In genomic region chr6:145099713-145100112, GRCh38 we compare ENCODE assay signal across 19 cellular contexts.
A peak's percentile ranks its signal among the peaks of the same experiment; 100 is the strongest.
DNase-seq lines count a peak whose midpoint lies in the region; ATAC-seq and TF ChIP-seq lines count a peak whose summit lies in the region.
"Had no signal": no experiment of that assay in that cellular context is flagged by ENCODE, and none has a peak within 500 bp of the region (broad histone marks: within the 10 kb centered on the region; RNA-seq: fewer than 3 reads in every experiment).

No MANE protein-coding gene starts in this region.

- H3K27ac ChIP-seq in foreskin keratinocyte: no peak overlapping the region
- H3K27ac ChIP-seq: 22Rv1; A549; BLaER1 treated with 17β-estradiol and CSF1 and Interleukin-3, amounts not matched to agents 10 nM and 100 nM; C4-2B had no signal

- H3K4me1 Mint-ChIP-seq in activated CD4-positive, alpha-beta T cell treated with anti-CD3 and anti-CD28 coated beads, Interleukin-2, amount 10 ng/mL, durations not matched to agents 24 days and 14 days: no peaks in the 10 kb centered on the region
- H3K4me1 Mint-ChIP-seq in activated CD4-positive, alpha-beta T cell treated with anti-CD3 and anti-CD28 coated beads for 36 hours: no peaks in the 10 kb centered on the region
- H3K4me1 Mint-ChIP-seq: B cell had no signal

- H3K4me1 ChIP-seq in foreskin keratinocyte: no peaks in the 10 kb centered on the region
- H3K4me1 ChIP-seq: A549, Caco-2 had no signal

- no peak overlapping the region for H3K4me3 ChIP-seq in epithelial cell of esophagus (ENCODE audit: low read length)
- H3K4me3 ChIP-seq: A549; BLaER1 treated with 17β-estradiol and CSF1 and Interleukin-3, amounts not matched to agents 10 nM and 100 nM had no signal

- TF ChIP-seq CTCF in epithelial cell of esophagus (IDR thresholded peaks at IDR 0.05; ENCODE audit: insufficient read depth, low read depth, low read length, missing control alignments) (no peak), foreskin keratinocyte (conservative IDR thresholded peaks at IDR 0.05) (no peak)

- no peak overlapping the region for H3K27ac Mint-ChIP-seq in activated CD4-positive, alpha-beta T cell treated with anti-CD3 and anti-CD28 coated beads, Interleukin-2, amount 10 ng/mL, durations not matched to agents 24 days and 14 days
- H3K27ac Mint-ChIP-seq in activated CD4-positive, alpha-beta T cell treated with anti-CD3 and anti-CD28 coated beads for 36 hours: no peak overlapping the region
- H3K27ac Mint-ChIP-seq: B cell; CD4-positive, alpha-beta T cell; CD8-positive, alpha-beta T cell had no signal

- CTCF ChIA-PET in activated CD4-positive, alpha-beta T cell treated with anti-CD3 and anti-CD28 coated beads for 36 hours (lab: Charles Lee): no interaction called here

- no peak overlapping the region for H3K4me3 Mint-ChIP-seq in activated CD4-positive, alpha-beta T cell treated with anti-CD3 and anti-CD28 coated beads, Interleukin-2, amount 10 ng/mL, durations not matched to agents 24 days and 14 days
- H3K4me3 Mint-ChIP-seq in activated CD4-positive, alpha-beta T cell treated with anti-CD3 and anti-CD28 coated beads for 36 hours: no peak overlapping the region
- H3K4me3 Mint-ChIP-seq: B cell; CD4-positive, alpha-beta T cell; CD8-positive, alpha-beta T cell had no signal

- intact Hi-C loops in activated CD4-positive, alpha-beta T cell treated with anti-CD3 and anti-CD28 coated beads, Interleukin-2, amount 10 ng/mL, durations not matched to agents 24 days and 14 days (cut with micrococcal nuclease): no loop called here
- intact Hi-C loops in activated CD4-positive, alpha-beta T cell treated with anti-CD3 and anti-CD28 coated beads for 36 hours (cut with DNase I, micrococcal nuclease): no loop called here

- H3K27me3 Mint-ChIP-seq in activated CD4-positive, alpha-beta T cell treated with anti-CD3 and anti-CD28 coated beads, Interleukin-2, amount 10 ng/mL, durations not matched to agents 24 days and 14 days: no peaks in the 10 kb centered on the region
- H3K27me3 Mint-ChIP-seq in activated CD4-positive, alpha-beta T cell treated with anti-CD3 and anti-CD28 coated beads for 36 hours: peaks cover 10% of the 10 kb centered on the region
- H3K27me3 Mint-ChIP-seq: B cell; CD4-positive, alpha-beta T cell had no signal

- POLR2A ChIA-PET in activated CD4-positive, alpha-beta T cell treated with anti-CD3 and anti-CD28 coated beads for 36 hours (lab: Charles Lee): no interaction called here

- peak; percentile 13 for DNase-seq in activated CD4-positive, alpha-beta T cell treated with anti-CD3 and anti-CD28 coated beads, Interleukin-2, amount 10 ng/mL, durations not matched to agents 24 days and 14 days
- DNase-seq in activated CD4-positive, alpha-beta T cell treated with anti-CD3 and anti-CD28 coated beads for 36 hours: no peak
- DNase-seq in epithelial cell of esophagus (ENCODE audit: low read depth): peak; percentile 74
- DNase-seq in foreskin keratinocyte: no peak
- no peak for DNase-seq in NCI-H1436 treated with DMSO at 0.1 percent for 48 hours (lab: John Stamatoyannopoulos, UW)
- DNase-seq in NCI-H1092 (lab: John Stamatoyannopoulos, UW): no peak
- DNase-seq in cerebellum (ENCODE audit: low spot score): no peak
- DNase-seq: AML-193; Caco-2; Calu3; CD4-positive, alpha-beta T cell; CD8-positive, alpha-beta T cell; DMS79 treated with DMSO at 0.1 percent for 48 hours; GF-D8 had no signal

- no peak for ATAC-seq in activated CD4-positive, alpha-beta T cell treated with anti-CD3 and anti-CD28 coated beads for 36 hours
- peak; percentile 69 for ATAC-seq in foreskin keratinocyte
- ATAC-seq: A549; CD8-positive, alpha-beta T cell had no signal

- peaks cover 3% of the 10 kb centered on the region for H3K27me3 ChIP-seq in foreskin keratinocyte
- H3K27me3 ChIP-seq: BLaER1 treated with 17β-estradiol and CSF1 and Interleukin-3, amounts not matched to agents 10 nM and 100 nM had no signal

- H3K9me3 Mint-ChIP-seq in activated CD4-positive, alpha-beta T cell treated with anti-CD3 and anti-CD28 coated beads, Interleukin-2, amount 10 ng/mL, durations not matched to agents 24 days and 14 days: no peaks in the 10 kb centered on the region
- peaks cover 12% of the 10 kb centered on the region for H3K9me3 Mint-ChIP-seq in activated CD4-positive, alpha-beta T cell treated with anti-CD3 and anti-CD28 coated beads for 36 hours (ENCODE audit: low read depth)

- no peaks in the 10 kb centered on the region for H3K36me3 Mint-ChIP-seq in activated CD4-positive, alpha-beta T cell treated with anti-CD3 and anti-CD28 coated beads, Interleukin-2, amount 10 ng/mL, durations not matched to agents 24 days and 14 days (ENCODE audit: low read depth)
- no peaks in the 10 kb centered on the region for H3K36me3 Mint-ChIP-seq in activated CD4-positive, alpha-beta T cell treated with anti-CD3 and anti-CD28 coated beads for 36 hours (ENCODE audit: low read depth)
- H3K36me3 Mint-ChIP-seq: CD8-positive, alpha-beta T cell had no signal

Comparison
In these comparisons a context has a peak if more than half of its experiments do, and no peak if none do; other contexts are left out.
1. DNase-seq: peak in activated CD4-positive, alpha-beta T cell treated with anti-CD3 and anti-CD28 coated beads, Interleukin-2, amount 10 ng/mL, durations not matched to agents 24 days and 14 days (single experiment) and epithelial cell of esophagus (single experiment); none in activated CD4-positive, alpha-beta T cell treated with anti-CD3 and anti-CD28 coated beads for 36 hours (single experiment), foreskin keratinocyte (0 of 2), NCI-H1436 treated with DMSO at 0.1 percent for 48 hours (single experiment), NCI-H1092 (single experiment) and cerebellum (single experiment).